10 cellular contexts compared by ENCODE assay signal in the genomic region with DNA sequence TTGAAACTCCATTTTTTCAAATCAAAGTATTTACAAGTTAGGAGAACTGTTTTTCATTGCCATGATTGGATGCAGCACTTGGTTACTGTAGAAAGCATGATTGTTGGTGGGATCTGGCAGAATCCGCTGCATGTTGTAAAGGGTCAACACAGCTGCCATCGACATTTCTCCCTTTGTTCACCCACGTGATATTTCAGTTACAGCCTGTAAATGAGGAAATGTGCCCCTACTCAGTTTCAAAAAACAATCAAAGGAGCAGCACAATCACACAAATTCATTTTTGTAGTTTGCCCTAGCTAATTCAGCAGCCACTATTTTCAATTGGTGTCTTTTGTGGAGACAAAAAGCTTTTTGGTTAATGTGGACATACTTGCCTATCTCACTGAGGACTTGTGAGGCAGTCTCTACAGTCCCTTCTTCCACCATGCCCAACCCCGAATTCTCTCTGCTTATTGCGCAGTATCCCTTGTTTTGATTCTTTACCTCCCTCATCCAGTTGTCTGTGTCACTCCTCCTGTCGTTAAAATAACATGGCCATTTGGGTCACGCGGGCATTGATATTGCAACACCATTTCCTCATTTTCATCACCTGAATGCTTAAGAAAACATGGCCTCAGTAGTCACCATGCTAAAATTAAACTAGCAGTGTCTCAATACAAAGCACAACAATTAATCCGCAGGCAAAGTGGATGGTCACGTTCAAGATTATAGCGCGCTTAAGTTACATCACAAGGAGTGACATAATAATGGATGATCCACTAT.
DNase-seq lines count a peak whose midpoint lies in the region; ATAC-seq and TF ChIP-seq lines count a peak whose summit lies in the region.
"Had no signal": no experiment of that assay in that cellular context is flagged by ENCODE, and none has a peak within 500 bp of the region (broad histone marks: within the 10 kb centered on the region; RNA-seq: fewer than 3 reads in every experiment).

No MANE protein-coding gene starts in this region.

- DNase-seq in DMS153 (lab: John Stamatoyannopoulos, UW) (peak; percentile 35), DMS153 treated with DMSO at 0.1 percent for 48 hours (lab: John Stamatoyannopoulos, UW; ENCODE audit: unreplicated experiment) (no peak), NCI-H774 (lab: John Stamatoyannopoulos, UW) (peak; percentile 30), coronary artery (ENCODE audit: low spot score) (no peak), NCI-H2107 treated with DMSO at 0.1 percent for 48 hours (lab: John Stamatoyannopoulos, UW; ENCODE audit: unreplicated experiment) (no peak), KG1 (lab: John Stamatoyannopoulos, UW) (no peak), amniotic stem cell (lab: John Stamatoyannopoulos, UW) (no peak)
- DNase-seq: cerebellar nuclear complex had no signal

- no peak overlapping the region for H3K27ac Mint-ChIP-seq in stimulated activated memory B cell treated with anti-CD40 and anti-IgM and Interleukin-4, amounts not matched to agents 10 μg/mL and 1 μg/mL and 100 μg/mL, for 72 hours

- peaks cover 55% of the 10 kb centered on the region for H3K4me1 Mint-ChIP-seq in stimulated activated memory B cell treated with anti-CD40 and anti-IgM and Interleukin-4, amounts not matched to agents 10 μg/mL and 1 μg/mL and 100 μg/mL, for 72 hours

- H3K9me3 Mint-ChIP-seq in stimulated activated memory B cell treated with anti-CD40 and anti-IgM and Interleukin-4, amounts not matched to agents 10 μg/mL and 1 μg/mL and 100 μg/mL, for 72 hours, result peaks cover 2% of the 10 kb centered on the region

- no peak for ATAC-seq in stimulated activated memory B cell treated with anti-CD40 and anti-IgM and Interleukin-4, amounts not matched to agents 10 μg/mL and 1 μg/mL and 100 μg/mL, for 72 hours

- TF ChIP-seq CTCF in coronary artery (IDR thresholded peaks at IDR 0.05), result no peak

- H3K4me3 Mint-ChIP-seq in stimulated activated memory B cell treated with anti-CD40 and anti-IgM and Interleukin-4, amounts not matched to agents 10 μg/mL and 1 μg/mL and 100 μg/mL, for 72 hours, result peak overlapping the region; percentile 7

- peak overlapping the region in 1 of 2 donors; percentile 83 for H3K27ac ChIP-seq in coronary artery
- H3K27ac ChIP-seq: 22Rv1 had no signal

- no peaks in the 10 kb centered on the region for H3K36me3 Mint-ChIP-seq in stimulated activated memory B cell treated with anti-CD40 and anti-IgM and Interleukin-4, amounts not matched to agents 10 μg/mL and 1 μg/mL and 100 μg/mL, for 72 hours

- H3K4me3 ChIP-seq in coronary artery, result peak overlapping the region; percentile 12

- no peaks in the 10 kb centered on the region for H3K27me3 Mint-ChIP-seq in stimulated activated memory B cell treated with anti-CD40 and anti-IgM and Interleukin-4, amounts not matched to agents 10 μg/mL and 1 μg/mL and 100 μg/mL, for 72 hours

Comparison
In these comparisons a context has a peak if more than half of its experiments do, and no peak if none do; other contexts are left out.
1. DNase-seq: peak in DMS153 (single experiment) and NCI-H774 (single experiment); none in DMS153 treated with DMSO at 0.1 percent for 48 hours (single experiment), coronary artery (single experiment), NCI-H2107 treated with DMSO at 0.1 percent for 48 hours (single experiment), KG1 (single experiment) and amniotic stem cell (single experiment).